ENCODE assay signal across 2 cellular contexts in the genomic region with DNA sequence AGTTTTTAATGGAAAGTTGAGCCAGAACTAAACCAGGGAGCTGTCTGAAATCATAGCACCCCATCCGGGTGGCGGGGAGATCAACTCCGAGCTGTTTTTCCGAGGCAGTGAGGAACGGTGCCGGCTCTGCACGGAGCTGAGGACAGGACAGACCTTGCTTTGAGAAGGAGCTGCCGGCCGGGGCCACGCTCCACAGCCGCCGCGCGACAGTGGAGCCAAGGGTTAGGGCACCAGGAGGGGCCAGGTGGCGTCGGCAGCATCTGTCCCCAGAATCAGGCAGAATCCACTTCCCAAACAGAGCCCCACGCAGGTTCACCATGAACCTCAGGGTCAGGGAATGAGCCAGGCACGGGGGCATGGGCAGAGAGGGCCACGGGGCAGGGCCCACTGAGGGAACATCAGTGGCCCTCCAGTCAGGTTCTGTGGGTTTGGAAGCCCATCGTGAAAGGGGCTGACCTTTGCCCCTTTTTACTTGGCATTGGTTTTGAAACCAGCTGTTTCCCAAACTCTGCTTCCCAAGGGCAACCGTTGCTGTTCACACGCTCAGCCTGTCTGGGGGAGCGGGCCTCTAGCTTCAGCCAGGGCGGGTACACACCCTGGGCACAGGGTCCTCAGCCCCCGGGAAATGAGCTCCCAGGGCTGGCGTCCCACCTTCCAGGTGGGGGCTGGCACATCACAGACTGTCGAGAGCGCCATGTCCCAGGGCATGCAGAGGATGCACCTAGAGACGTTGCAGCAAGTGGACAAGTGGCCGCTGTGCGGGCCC.
TF ChIP-seq lines count a peak whose summit lies in the region.

No MANE protein-coding gene starts in this region.

TF ChIP-seq in HCT116, 20 proteins besides CTCF, POLR2A, EP300 and RAD21:
- TF ChIP-seq FOSL1 (IDR thresholded peaks at IDR 0.05; ENCODE audit: low read depth) = no peak
- TF ChIP-seq YY1 (IDR thresholded peaks at IDR 0.05; ENCODE audit: extremely low read depth, insufficient replicate concordance, low read depth, low read length) = no peak
- TF ChIP-seq TCF7L2 (IDR thresholded peaks at IDR 0.05; ENCODE audit: borderline replicate concordance, extremely low read depth, insufficient read depth, insufficient read length) = no peak
- TF ChIP-seq SP1 (IDR thresholded peaks at IDR 0.05; ENCODE audit: low read depth) = no peak
- TF ChIP-seq POLR2AphosphoS5 (IDR thresholded peaks at IDR 0.05; ENCODE audit: low read depth, low read length) = no peak
- TF ChIP-seq SIN3A (IDR thresholded peaks at IDR 0.05; ENCODE audit: low read depth) = no peak
- TF ChIP-seq CBX3 (IDR thresholded peaks at IDR 0.05; ENCODE audit: low read depth) = no peak

TF ChIP-seq in K562, 482 proteins besides CTCF, POLR2A, EP300 and RAD21:
- TF ChIP-seq BRCA1 (IDR thresholded peaks at IDR 0.05) (no peak), BRCA1 (CRISPR knock-in tag; IDR thresholded peaks at IDR 0.05) (no peak), POLR2G (IDR thresholded peaks at IDR 0.05; ENCODE audit: low read depth, low read length) (0 out of 2 replicates have a peak, but pooled peaks have one; percentile 10)
